ENCODE assay signal across 29 cellular contexts in the genomic region with DNA sequence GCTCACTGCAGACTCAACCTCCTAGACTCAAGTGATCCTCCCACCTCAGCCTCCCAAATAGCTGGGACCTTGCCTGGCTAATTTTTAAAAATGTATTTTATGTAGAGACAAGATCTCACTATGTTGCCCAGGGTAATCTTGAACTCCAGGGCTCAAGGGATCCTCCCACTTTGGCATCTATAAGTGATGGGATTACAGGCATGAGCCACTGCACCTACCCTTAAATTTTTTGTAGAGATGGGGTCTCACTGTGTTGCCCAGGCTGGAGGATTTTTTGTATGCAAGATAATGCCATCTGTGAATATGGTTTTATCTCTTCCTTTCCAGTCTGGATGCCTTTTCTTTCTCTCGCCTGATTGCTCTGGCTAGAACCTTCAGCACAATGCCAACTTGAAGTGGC.
"Had no signal": no experiment of that assay in that cellular context is flagged by ENCODE, and none has a peak within 500 bp of the region (broad histone marks: within the 10 kb centered on the region; RNA-seq: fewer than 3 reads in every experiment).

No MANE protein-coding gene starts in this region.

- H2AFZ ChIP-seq: hepatocyte had no signal

- H3K4me3 Mint-ChIP-seq: dendritic cell treated with granulocyte-macrophage colony-stimulating factor and Interleukin-4, amounts not matched to agents 40 ng/mL and 50 ng/mL, for 4 days; effector memory CD8-positive, alpha-beta T cell; endodermal cell had no signal

- FAIRE-seq: endometrium, endothelial cell of umbilical vein, frontal cortex had no signal

- ATAC-seq: effector memory CD8-positive, alpha-beta T cell; esophagus mucosa; foreskin keratinocyte; gastrocnemius medialis; gastroesophageal sphincter; heart left ventricle; heart right ventricle had no signal

- H3K9me3 Mint-ChIP-seq: dendritic cell treated with granulocyte-macrophage colony-stimulating factor and Interleukin-4, amounts not matched to agents 40 ng/mL and 50 ng/mL, for 4 days; effector memory CD8-positive, alpha-beta T cell; endodermal cell had no signal

- H3K9me3 ChIP-seq: colonic mucosa, esophagus muscularis mucosa, esophagus squamous epithelium, gastrocnemius medialis, gastroesophageal sphincter, heart left ventricle, heart right ventricle had no signal

- H3K4me1 ChIP-seq: colonic mucosa, esophagus muscularis mucosa, esophagus squamous epithelium, foreskin keratinocyte, gastrocnemius medialis, gastroesophageal sphincter, heart left ventricle, heart right ventricle had no signal

- H3K27ac Mint-ChIP-seq: dendritic cell treated with granulocyte-macrophage colony-stimulating factor and Interleukin-4, amounts not matched to agents 40 ng/mL and 50 ng/mL, for 4 days; effector memory CD8-positive, alpha-beta T cell; endodermal cell had no signal

- H3K27me3 ChIP-seq: colonic mucosa, dorsolateral prefrontal cortex, esophagus muscularis mucosa, esophagus squamous epithelium, gastrocnemius medialis, gastroesophageal sphincter, heart left ventricle, heart right ventricle, hepatocyte had no signal

- H3K4me2 ChIP-seq: hepatocyte had no signal

- H3K4me3 ChIP-seq: colonic mucosa, coronary artery, dorsolateral prefrontal cortex, esophagus muscularis mucosa, esophagus squamous epithelium, gastrocnemius medialis, gastroesophageal sphincter, heart left ventricle, heart right ventricle, hepatocyte had no signal

- H3K36me3 ChIP-seq: colonic mucosa, gastrocnemius medialis had no signal

- H3K4me1 Mint-ChIP-seq: endodermal cell had no signal

- H3K79me2 ChIP-seq: hepatocyte had no signal

- DNase-seq: colonic mucosa; cortex of kidney; dermis blood vessel endothelial cell; dorsolateral prefrontal cortex; effector CD4-positive, alpha-beta T cell; effector CD8-positive, alpha-beta T cell; effector memory CD4-positive, alpha-beta T cell; effector memory CD8-positive, alpha-beta T cell; endodermal cell; erythroblast; esophagus squamous epithelium; foreskin fibroblast; foreskin keratinocyte; foreskin melanocyte; gastrocnemius medialis; glutamatergic neuron; head of caudate nucleus; heart left ventricle; heart right ventricle had no signal

- H3K27ac ChIP-seq: colonic mucosa, coronary artery, dorsolateral prefrontal cortex, epithelial cell of prostate, esophagus muscularis mucosa, esophagus squamous epithelium, foreskin keratinocyte, gastrocnemius medialis, gastroesophageal sphincter, heart left ventricle, heart right ventricle, hepatocyte had no signal

- H3K27me3 Mint-ChIP-seq: effector memory CD8-positive, alpha-beta T cell had no signal
